32 cellular contexts compared by ENCODE assay signal in genomic region chr6:15032015-15032414, GRCh38.
"Had no signal": no experiment of that assay in that cellular context is flagged by ENCODE, and none has a peak within 500 bp of the region (broad histone marks: within the 10 kb centered on the region; RNA-seq: fewer than 3 reads in every experiment).

No MANE protein-coding gene starts in this region.

- H3K27me3 Mint-ChIP-seq: activated CD8-positive, alpha-beta memory T cell treated with anti-CD3 and anti-CD28 coated beads, Interleukin-2, amount 10 ng/mL, durations not matched to agents 7 days and 5 days; activated naive CD4-positive, alpha-beta T cell treated with anti-CD3 and anti-CD28 coated beads, Interleukin-2, amount 50 U/mL, for 24 hours had no signal

- H3K4me1 ChIP-seq: SJSA1 had no signal

- DNase-seq: activated CD4-positive, alpha-beta T cell treated with anti-CD3 and anti-CD28 coated beads, Interleukin-2, amount 50 U/mL, for 4 hours; activated CD8-positive, alpha-beta memory T cell treated with anti-CD3 and anti-CD28 coated beads for 24 hours; activated CD8-positive, alpha-beta memory T cell treated with anti-CD3 and anti-CD28 coated beads, Interleukin-2, amount 10 ng/mL, durations not matched to agents 7 days and 5 days; activated CD8-positive, alpha-beta memory T cell treated with anti-CD3 and anti-CD28 coated beads, Interleukin-2, amount 50 U/mL, for 48 hours; activated effector memory CD4-positive, alpha-beta T cell treated with anti-CD3 and anti-CD28 coated beads, Interleukin-2, amount 50 U/mL, for 16 hours; activated naive CD4-positive, alpha-beta T cell treated with Interleukin-2 at 50 U/mL for 16 hours; activated T-cell treated with anti-CD3 and anti-CD28 coated beads, Interleukin-2, amount 50 U/mL, for 1 hour; amniotic stem cell; aorta; brain microvascular endothelial cell; central memory CD4-positive, alpha-beta T cell; Kasumi-1; KG1; MM.1S; MV-4-11; NCI-H1092; NCI-H1436 treated with DMSO at 0.1 percent for 48 hours; NCI-H1694 treated with DMSO at 0.1 percent for 48 hours; NCI-H2029; NCI-H345; NCI-H526; NCI-H748 treated with DMSO at 0.1 percent for 48 hours; NK-92 treated with Interleukin-12 subunit alpha and Interleukin-12 subunit beta, amount 100 ng/mL, for 24 hours; PC-3; Peyer's patch; RPMI8226; SHP77 treated with DMSO at 0.1 percent for 48 hours; SK-N-SH had no signal

- H3K9me3 ChIP-seq: SJSA1, SK-N-SH had no signal

- H3K27ac ChIP-seq: brain microvascular endothelial cell, Peyer's patch, SJSA1 had no signal

- ATAC-seq: activated CD8-positive, alpha-beta memory T cell treated with anti-CD3 and anti-CD28 coated beads, Interleukin-2, amount 10 ng/mL, durations not matched to agents 7 days and 5 days; PC-3 had no signal

- H3K4me3 Mint-ChIP-seq: activated CD8-positive, alpha-beta memory T cell treated with anti-CD3 and anti-CD28 coated beads, Interleukin-2, amount 10 ng/mL, durations not matched to agents 7 days and 5 days; activated naive CD4-positive, alpha-beta T cell treated with anti-CD3 and anti-CD28 coated beads, Interleukin-2, amount 50 U/mL, for 24 hours; T-helper 1 cell treated with Interleukin-12 subunit alpha and Interleukin-12 subunit beta and Interleukin-4 antibody, amounts not matched to agents 30 μg/mL and 1 μg/mL, for 36 hours; T-helper 2 cell treated with Interferon-gamma antibody and Interleukin-4, amounts not matched to agents 5 μg/mL and 100 μg/mL, for 36 hours had no signal

- H3K27me3 ChIP-seq: brain microvascular endothelial cell, Peyer's patch, SJSA1 had no signal

- H3K4me3 ChIP-seq: Peyer's patch, SJSA1 had no signal

- H3K36me3 ChIP-seq: brain microvascular endothelial cell, Peyer's patch, SJSA1 had no signal

- H3K9me3 Mint-ChIP-seq: activated naive CD4-positive, alpha-beta T cell treated with anti-CD3 and anti-CD28 coated beads, Interleukin-2, amount 50 U/mL, for 24 hours had no signal

- H3K27ac Mint-ChIP-seq: activated CD8-positive, alpha-beta memory T cell treated with anti-CD3 and anti-CD28 coated beads, Interleukin-2, amount 10 ng/mL, durations not matched to agents 7 days and 5 days; T-helper 2 cell treated with Interferon-gamma antibody and Interleukin-4, amounts not matched to agents 5 μg/mL and 100 μg/mL, for 36 hours had no signal
